Comparison of ENCODE assay signal across 8 cellular contexts in the genomic region with DNA sequence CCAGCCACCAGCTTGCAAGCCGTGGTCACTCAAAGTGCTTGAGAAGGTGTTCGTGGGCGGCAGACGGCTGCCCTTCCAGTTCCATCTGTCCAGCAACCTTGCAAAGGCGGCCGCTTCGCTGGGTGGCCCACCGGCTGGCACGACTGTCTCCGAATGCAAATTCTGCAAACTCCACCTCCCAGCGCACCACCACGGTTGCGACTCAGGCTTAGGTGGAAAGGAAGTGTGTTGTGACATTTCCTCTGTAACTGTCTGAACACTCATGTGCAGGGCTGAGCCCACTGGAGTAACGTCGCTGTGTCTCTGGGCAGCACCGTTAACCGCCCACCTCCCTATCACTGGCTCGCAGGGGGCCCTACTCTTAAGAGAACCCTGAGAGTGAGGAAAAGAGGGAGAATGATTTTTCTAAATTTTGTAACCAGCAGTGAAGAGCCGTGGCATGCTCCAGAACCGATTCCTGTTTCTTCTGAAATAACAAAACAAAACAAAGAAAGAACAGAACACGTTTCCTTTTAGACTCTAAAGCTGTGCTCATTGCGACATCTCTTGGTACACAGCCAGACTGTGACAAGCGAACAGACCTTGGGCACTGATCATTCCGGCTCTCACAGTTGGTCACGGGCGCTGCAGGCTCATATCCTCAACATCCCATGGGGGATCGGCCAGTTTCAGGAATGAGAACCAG. TPM values are rescaled to one million over a fixed set of nuclear protein-coding genes. Genes with fewer than 3 reads are reported as not detected.
A peak's percentile ranks its signal among the peaks of the same experiment; 100 is the strongest.
DNase-seq lines count a peak whose midpoint lies in the region; ATAC-seq and TF ChIP-seq lines count a peak whose summit lies in the region.

A gene with protein sequence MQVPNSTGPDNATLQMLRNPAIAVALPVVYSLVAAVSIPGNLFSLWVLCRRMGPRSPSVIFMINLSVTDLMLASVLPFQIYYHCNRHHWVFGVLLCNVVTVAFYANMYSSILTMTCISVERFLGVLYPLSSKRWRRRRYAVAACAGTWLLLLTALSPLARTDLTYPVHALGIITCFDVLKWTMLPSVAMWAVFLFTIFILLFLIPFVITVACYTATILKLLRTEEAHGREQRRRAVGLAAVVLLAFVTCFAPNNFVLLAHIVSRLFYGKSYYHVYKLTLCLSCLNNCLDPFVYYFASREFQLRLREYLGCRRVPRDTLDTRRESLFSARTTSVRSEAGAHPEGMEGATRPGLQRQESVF (minus strand): TSS at position 155 of the 685 bp plus-strand sequence. CDS start 70,627 bp downstream, outside the sequence.

- H3K9me3 Mint-ChIP-seq in stimulated activated naive CD8-positive, alpha-beta T cell treated with anti-CD3 and anti-CD28 coated beads, Interleukin-15, Interleukin-2, amounts not matched to agents 100 ng/mL and 50 ng/mL, for 24 hours: no peaks in the 10 kb centered on the region

- peak within 1 kb of the TSS; percentile 88 for H3K4me3 Mint-ChIP-seq in stimulated activated naive CD8-positive, alpha-beta T cell treated with anti-CD3 and anti-CD28 coated beads, Interleukin-15, Interleukin-2, amounts not matched to agents 100 ng/mL and 50 ng/mL, for 24 hours

- ATAC-seq in GM19463 (IDR thresholded peaks at IDR 0.05; ENCODE audit: unreplicated experiment) (peak; percentile 50), HG03571 (IDR thresholded peaks at IDR 0.05; ENCODE audit: unreplicated experiment) (peak; percentile 48), mucosa of descending colon (peak; percentile 84)

- no peaks in the 10 kb centered on the region for H3K36me3 ChIP-seq in mucosa of descending colon (ENCODE audit: low read depth)

- peak within 1 kb of the TSS; percentile 17 for H3K4me3 ChIP-seq in mucosa of descending colon

- H3K9me3 ChIP-seq in mucosa of descending colon: no peaks in the 10 kb centered on the region

- intact Hi-C loops in mucosa of descending colon (cut with DNase I, micrococcal nuclease): no loop called here

- H3K27ac Mint-ChIP-seq in stimulated activated naive CD8-positive, alpha-beta T cell treated with anti-CD3 and anti-CD28 coated beads, Interleukin-15, Interleukin-2, amounts not matched to agents 100 ng/mL and 50 ng/mL, for 24 hours: peak within 1 kb of the TSS; percentile 89

- H3K4me1 ChIP-seq in mucosa of descending colon (ENCODE audit: low read depth): no peaks in the 10 kb centered on the region

- DNase-seq in DMS79 treated with DMSO at 0.1 percent for 48 hours (lab: John Stamatoyannopoulos, UW) (peak; percentile 10), T-helper 2 cell (peak; percentile 24 to 94 (median 69)), mucosa of descending colon (peak; percentile 60 to 83 (median 65)), GM19240 (ENCODE audit: insufficient read length, low spot score) (no peak)

- WGBS in adipose tissue, 3 donors: 27 to 48% (median 40%) methylated on average over 27 of the region's 27 CpGs

- TF ChIP-seq CTCF in mucosa of descending colon (IDR thresholded peaks at IDR 0.05): no peak

- H3K27me3 Mint-ChIP-seq in stimulated activated naive CD8-positive, alpha-beta T cell treated with anti-CD3 and anti-CD28 coated beads, Interleukin-15, Interleukin-2, amounts not matched to agents 100 ng/mL and 50 ng/mL, for 24 hours: no peaks in the 10 kb centered on the region

- H3K36me3 Mint-ChIP-seq in stimulated activated naive CD8-positive, alpha-beta T cell treated with anti-CD3 and anti-CD28 coated beads, Interleukin-15, Interleukin-2, amounts not matched to agents 100 ng/mL and 50 ng/mL, for 24 hours (ENCODE audit: low read depth): no peaks in the 10 kb centered on the region

- H3K4me1 Mint-ChIP-seq in stimulated activated naive CD8-positive, alpha-beta T cell treated with anti-CD3 and anti-CD28 coated beads, Interleukin-15, Interleukin-2, amounts not matched to agents 100 ng/mL and 50 ng/mL, for 24 hours (ENCODE audit: low read depth): peaks cover 33% of the 10 kb centered on the region

- peak within 1 kb of the TSS; percentile 17 for H3K27ac ChIP-seq in adipose tissue (ENCODE audit: low read depth, low read length)

RNA-seq across cellular contexts. Expression of the gene that starts here (rescaled TPM):
- polyA plus RNA-seq in adipose tissue: 1 to 10 TPM; 1.1 to 1.8 (median 1.2) TPM
- 1 to 10 TPM in 2 of 3 donors, under 1 TPM in 1; 0.87 to 2.0 (median 2.0) TPM for total RNA-seq in mucosa of descending colon
